Comparison of ENCODE assay signal across 14 cellular contexts in the genomic region with DNA sequence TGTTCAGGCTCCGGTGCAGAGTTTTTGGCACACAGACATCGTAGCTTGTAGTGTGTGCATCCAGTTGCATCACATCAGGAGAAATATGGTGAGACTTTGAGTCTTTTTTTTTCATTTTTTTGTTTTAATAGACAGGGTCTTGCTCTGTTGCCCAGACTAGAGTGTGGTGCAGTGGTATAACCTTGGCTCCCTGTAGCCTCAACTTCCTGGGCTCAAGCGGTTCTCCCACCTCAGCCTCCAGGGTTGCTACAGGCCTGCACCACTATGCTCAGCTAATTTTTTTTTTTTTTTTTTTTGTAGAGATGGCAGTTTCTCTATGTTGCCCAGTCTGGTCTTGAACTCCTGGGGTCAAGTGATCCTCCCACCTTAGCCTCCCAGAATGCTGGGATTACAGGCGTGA.
"Had no signal": no experiment of that assay in that cellular context is flagged by ENCODE, and none has a peak within 500 bp of the region (broad histone marks: within the 10 kb centered on the region; RNA-seq: fewer than 3 reads in every experiment).

No MANE protein-coding gene starts in this region.

- H3K9ac ChIP-seq: SK-N-SH had no signal

- H3K9me3 ChIP-seq: esophagus squamous epithelium, SK-N-SH, thyroid gland had no signal

- H3K27ac Mint-ChIP-seq: activated CD4-positive, alpha-beta T cell treated with anti-CD3 and anti-CD28 coated beads, Interleukin-2, amount 10 ng/mL, durations not matched to agents 7 days and 5 days had no signal

- H3K36me3 Mint-ChIP-seq: activated naive CD8-positive, alpha-beta T cell had no signal

- H3K4me2 ChIP-seq: SK-N-SH had no signal

- H3K4me3 Mint-ChIP-seq: activated CD4-positive, alpha-beta T cell treated with anti-CD3 and anti-CD28 coated beads, Interleukin-2, amount 10 ng/mL, durations not matched to agents 7 days and 5 days; activated naive CD8-positive, alpha-beta T cell had no signal

- H3K9me3 Mint-ChIP-seq: activated CD4-positive, alpha-beta T cell treated with anti-CD3 and anti-CD28 coated beads, Interleukin-2, amount 10 ng/mL, durations not matched to agents 7 days and 5 days had no signal

- H3K27me3 Mint-ChIP-seq: activated CD4-positive, alpha-beta T cell treated with anti-CD3 and anti-CD28 coated beads, Interleukin-2, amount 10 ng/mL, durations not matched to agents 7 days and 5 days; activated naive CD8-positive, alpha-beta T cell had no signal

- H3K4me3 ChIP-seq: esophagus squamous epithelium, lung, skin epidermis, thyroid gland had no signal

- H3K27me3 ChIP-seq: esophagus squamous epithelium, thyroid gland had no signal

- H3K36me3 ChIP-seq: esophagus squamous epithelium, thyroid gland had no signal

- H3K4me1 Mint-ChIP-seq: activated CD4-positive, alpha-beta T cell treated with anti-CD3 and anti-CD28 coated beads, Interleukin-2, amount 10 ng/mL, durations not matched to agents 7 days and 5 days had no signal

- DNase-seq: activated CD4-positive, alpha-beta T cell treated with anti-CD3 and anti-CD28 coated beads, Interleukin-2, amount 10 ng/mL, durations not matched to agents 7 days and 5 days; activated gamma-delta T cell treated with Interleukin-2 at 50 U/mL for 16 hours; effector CD4-positive, alpha-beta T cell; esophagus squamous epithelium; midbrain; occipital lobe; posterior cingulate gyrus; SK-N-SH; stimulated activated CD4-positive, alpha-beta T cell treated with anti-CD3 and anti-CD28 coated beads, Interleukin-15, amount 100 ng/mL, for 24 hours; stimulated activated CD4-positive, alpha-beta T cell treated with anti-CD3 and anti-CD28 coated beads, Interleukin-4, amount 100 ng/mL, for 1 hour had no signal
